Comparison of ENCODE assay signal across 26 cellular contexts in the genomic region with DNA sequence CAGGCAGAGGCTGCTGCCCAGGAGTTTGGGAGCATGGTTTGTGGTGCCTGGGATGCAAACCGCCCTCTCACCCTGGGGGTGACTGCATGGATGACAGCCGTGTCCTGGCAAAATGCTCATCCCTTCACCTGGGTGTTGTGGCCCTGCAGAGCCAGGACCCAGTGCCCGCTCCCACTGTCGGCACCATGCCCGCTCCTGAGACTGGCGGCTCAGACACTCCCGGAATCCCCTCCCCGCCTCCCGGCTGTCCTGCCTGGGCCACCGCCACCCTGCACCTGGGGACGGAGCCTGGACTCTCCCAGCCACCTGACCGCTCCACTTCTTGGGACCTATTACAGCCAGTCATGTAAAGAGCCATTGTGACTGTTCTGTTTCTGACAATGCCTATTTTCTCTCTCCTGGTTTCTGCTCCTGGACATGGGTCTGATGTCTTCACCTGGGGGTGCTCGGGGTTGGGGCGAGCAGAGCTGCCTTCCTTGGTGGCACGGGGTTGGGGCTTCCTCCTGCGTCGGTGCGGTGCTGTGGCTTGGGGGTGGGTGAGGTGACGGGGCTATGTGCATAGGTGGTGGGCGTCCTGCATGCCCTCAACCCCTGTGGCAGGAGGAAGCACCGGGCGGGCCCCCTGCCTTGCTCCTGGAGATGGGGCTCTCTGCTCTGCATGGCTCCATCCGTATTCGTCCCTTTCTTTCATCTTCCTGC. TPM values are rescaled to one million over a fixed set of nuclear protein-coding genes. Genes with fewer than 3 reads are reported as not detected.
"Had no signal": no experiment of that assay in that cellular context is flagged by ENCODE, and none has a peak within 500 bp of the region (broad histone marks: within the 10 kb centered on the region; RNA-seq: fewer than 3 reads in every experiment).

No MANE protein-coding gene starts in this region.

- DNase-seq: dermis blood vessel endothelial cell; effector memory CD4-positive, alpha-beta T cell; erythroblast; esophagus squamous epithelium; foreskin melanocyte; hippocampal formation; islet precursor cell; kidney glomerular epithelial cell; natural killer cell; sigmoid colon; stimulated activated CD4-positive, alpha-beta T cell treated with anti-CD3 and anti-CD28 coated beads, Interleukin-4, amount 100 ng/mL, for 4 hours; stimulated activated naive CD8-positive, alpha-beta T cell treated with anti-CD3 and anti-CD28 coated beads, Interleukin-15, Interleukin-2, amounts not matched to agents 100 U/mL and 50 U/mL, for 24 hours; trophoblast cell had no signal

- H3K9ac ChIP-seq: parathyroid adenoma had no signal

- H3K27me3 Mint-ChIP-seq: memory B cell; progenitor cell of endocrine pancreas; stimulated activated memory B cell treated with anti-CD40 and anti-IgM and Interleukin-4, amounts not matched to agents 10 μg/mL and 1 μg/mL and 100 μg/mL, for 72 hours had no signal

- ATAC-seq: natural killer cell; stimulated activated memory B cell treated with anti-CD40 and anti-IgM and Interleukin-4, amounts not matched to agents 10 μg/mL and 1 μg/mL and 100 μg/mL, for 72 hours; stimulated activated naive CD8-positive, alpha-beta T cell treated with anti-CD3 and anti-CD28 coated beads, Interleukin-15, Interleukin-2, amounts not matched to agents 100 U/mL and 50 U/mL, for 24 hours had no signal

- H3K9me3 ChIP-seq: esophagus squamous epithelium, neutrophil, sigmoid colon, thyroid gland, vagina had no signal

- H3K27me3 ChIP-seq: thyroid gland, vagina had no signal

- H2AFZ ChIP-seq: parathyroid adenoma had no signal

- H3K27ac Mint-ChIP-seq: memory B cell; natural killer cell; progenitor cell of endocrine pancreas; stimulated activated memory B cell treated with anti-CD40 and anti-IgM and Interleukin-4, amounts not matched to agents 10 μg/mL and 1 μg/mL and 100 μg/mL, for 72 hours had no signal

- H3K4me3 ChIP-seq: coronary artery, esophagus squamous epithelium, lung, sigmoid colon, thyroid gland, vagina had no signal

- H3K4me3 Mint-ChIP-seq: memory B cell; natural killer cell; neural crest cell; stimulated activated memory B cell treated with anti-CD40 and anti-IgM and Interleukin-4, amounts not matched to agents 10 μg/mL and 1 μg/mL and 100 μg/mL, for 72 hours had no signal

- H3K9me3 Mint-ChIP-seq: memory B cell; natural killer cell; neural crest cell; stimulated activated memory B cell treated with anti-CD40 and anti-IgM and Interleukin-4, amounts not matched to agents 10 μg/mL and 1 μg/mL and 100 μg/mL, for 72 hours had no signal

- H3K4me1 ChIP-seq: esophagus squamous epithelium, parathyroid adenoma, sigmoid colon, thyroid gland had no signal

- H3K36me3 Mint-ChIP-seq: natural killer cell had no signal

- H3K27ac ChIP-seq: coronary artery, esophagus squamous epithelium, neutrophil, parathyroid adenoma, sigmoid colon, thyroid gland, vagina had no signal

RNA-seq across cellular contexts. Expression of gene DOK7, which starts 38.2 kb away (rescaled TPM):
- total RNA-seq: neural crest cell, osteoblast, progenitor cell of endocrine pancreas had no signal

RNA-seq across cellular contexts. Expression of gene HGFAC, which starts 59.5 kb away (rescaled TPM):
- total RNA-seq: mononuclear cell, osteoblast, ureter, vagina had no signal
